In the genomic region with DNA sequence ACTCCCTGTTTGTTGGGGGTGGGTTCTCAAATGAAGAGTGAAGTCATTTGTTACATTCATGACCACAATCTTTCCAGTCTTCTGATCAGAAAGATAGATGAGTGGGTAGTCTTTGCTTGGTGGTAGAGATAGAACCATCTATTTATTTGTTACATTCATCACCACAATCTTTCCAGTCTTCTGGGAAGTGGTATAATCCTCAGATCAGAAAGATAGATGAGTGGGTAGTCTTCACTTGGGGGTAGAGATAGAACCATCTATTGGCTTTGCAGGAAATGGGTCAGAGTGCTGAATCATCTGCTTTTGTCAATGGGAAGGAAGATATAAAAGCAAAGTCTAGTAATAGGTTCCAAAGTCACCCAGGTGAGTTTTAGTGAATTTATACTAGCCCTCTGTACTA, we compare ENCODE assay signal across 24 cellular contexts.
"Had no signal": no experiment of that assay in that cellular context is flagged by ENCODE, and none has a peak within 500 bp of the region (broad histone marks: within the 10 kb centered on the region; RNA-seq: fewer than 3 reads in every experiment).

No MANE protein-coding gene starts in this region.

- H3K4me1 ChIP-seq: colonic mucosa, right lobe of liver, SJCRH30, upper lobe of left lung had no signal

- H3K27ac ChIP-seq: colonic mucosa, dorsolateral prefrontal cortex, right lobe of liver, SJCRH30, skin epidermis, thoracic aorta, upper lobe of left lung had no signal

- H3K27me3 Mint-ChIP-seq: activated naive CD8-positive, alpha-beta T cell treated with anti-CD3 and anti-CD28 coated beads, Interleukin-2, amount 10 ng/mL, durations not matched to agents 7 days and 5 days; effector memory CD8-positive, alpha-beta T cell; naive B cell; stimulated activated memory B cell treated with anti-CD40 and anti-IgM and Interleukin-4, amounts not matched to agents 10 μg/mL and 1 μg/mL and 100 μg/mL, for 72 hours had no signal

- DNase-seq: activated CD8-positive, alpha-beta memory T cell treated with anti-CD3 and anti-CD28 coated beads, Interleukin-2, amount 50 U/mL, for 4 hours; activated naive CD4-positive, alpha-beta T cell treated with Interleukin-2 at 50 U/mL for 16 hours; activated naive CD8-positive, alpha-beta T cell treated with anti-CD3 and anti-CD28 coated beads, Interleukin-2, amount 10 ng/mL, durations not matched to agents 7 days and 5 days; amygdala; colonic mucosa; dorsolateral prefrontal cortex; effector memory CD8-positive, alpha-beta T cell; foreskin melanocyte; immature natural killer cell; naive B cell; occipital lobe; posterior cingulate gyrus; right lobe of liver; SJCRH30; stimulated activated CD4-positive, alpha-beta T cell treated with anti-CD3 and anti-CD28 coated beads, Interleukin-2, amount 100 ng/mL, for 24 hours; T1000 had no signal

- H3K36me3 Mint-ChIP-seq: activated naive CD8-positive, alpha-beta T cell treated with anti-CD3 and anti-CD28 coated beads, Interleukin-2, amount 10 ng/mL, durations not matched to agents 7 days and 5 days; naive B cell had no signal

- H3K9me3 ChIP-seq: colonic mucosa, right lobe of liver, SJCRH30, thoracic aorta, upper lobe of left lung had no signal

- ATAC-seq: effector memory CD8-positive, alpha-beta T cell; esophagus mucosa; left lobe of liver; right lobe of liver; stimulated activated memory B cell treated with anti-CD40 and anti-IgM and Interleukin-4, amounts not matched to agents 10 μg/mL and 1 μg/mL and 100 μg/mL, for 72 hours had no signal

- H3K36me3 ChIP-seq: colonic mucosa, right lobe of liver, SJCRH30, thoracic aorta, upper lobe of left lung had no signal

- H3K27ac Mint-ChIP-seq: activated naive CD8-positive, alpha-beta T cell treated with anti-CD3 and anti-CD28 coated beads, Interleukin-2, amount 10 ng/mL, durations not matched to agents 7 days and 5 days; effector memory CD8-positive, alpha-beta T cell; immature natural killer cell; naive B cell; stimulated activated memory B cell treated with anti-CD40 and anti-IgM and Interleukin-4, amounts not matched to agents 10 μg/mL and 1 μg/mL and 100 μg/mL, for 72 hours had no signal

- H3K27me3 ChIP-seq: colonic mucosa, dorsolateral prefrontal cortex, right lobe of liver, SJCRH30, upper lobe of left lung had no signal

- H3K9me3 Mint-ChIP-seq: effector memory CD8-positive, alpha-beta T cell had no signal

- H3K4me1 Mint-ChIP-seq: immature natural killer cell; naive B cell; neural crest cell; stimulated activated memory B cell treated with anti-CD40 and anti-IgM and Interleukin-4, amounts not matched to agents 10 μg/mL and 1 μg/mL and 100 μg/mL, for 72 hours had no signal

- H3K4me3 Mint-ChIP-seq: activated naive CD8-positive, alpha-beta T cell treated with anti-CD3 and anti-CD28 coated beads, Interleukin-2, amount 10 ng/mL, durations not matched to agents 7 days and 5 days; effector memory CD8-positive, alpha-beta T cell; immature natural killer cell; naive B cell; neural crest cell; stimulated activated memory B cell treated with anti-CD40 and anti-IgM and Interleukin-4, amounts not matched to agents 10 μg/mL and 1 μg/mL and 100 μg/mL, for 72 hours had no signal

- H3K4me3 ChIP-seq: colonic mucosa, dorsolateral prefrontal cortex, lung, right lobe of liver, SJCRH30, skin epidermis, thoracic aorta, upper lobe of left lung had no signal
